ENCODE assay signal across 9 cellular contexts in the genomic region with DNA sequence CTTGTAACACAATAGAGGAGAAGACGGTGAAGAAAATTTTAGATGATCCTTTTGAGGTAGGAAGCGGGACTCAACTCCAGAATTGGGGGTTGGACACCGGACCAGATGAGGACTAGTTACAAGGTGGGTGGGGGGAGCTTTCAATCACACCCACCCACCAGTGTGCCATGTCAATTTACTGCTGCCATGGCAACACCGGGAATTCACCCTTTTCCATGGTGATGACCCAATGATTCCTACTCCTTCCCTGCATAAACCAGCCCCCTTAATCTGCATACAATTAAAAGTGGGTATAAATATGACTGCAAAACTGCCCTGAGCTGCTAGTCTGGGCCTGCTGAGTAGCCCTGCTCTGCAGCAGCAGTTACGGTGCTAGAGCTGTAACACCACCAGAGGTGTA. TPM values are rescaled to one million over a fixed set of nuclear protein-coding genes. Genes with fewer than 3 reads are reported as not detected.
"Had no signal": no experiment of that assay in that cellular context is flagged by ENCODE, and none has a peak within 500 bp of the region (broad histone marks: within the 10 kb centered on the region; RNA-seq: fewer than 3 reads in every experiment).

No MANE protein-coding gene starts in this region.

- H3K4me2 ChIP-seq: GM23338, KMS-11 had no signal

- H3K9me3 Mint-ChIP-seq: GM23338, H9 had no signal

- H3K4me3 Mint-ChIP-seq: GM23338, H9 had no signal

- H3K27ac Mint-ChIP-seq: GM23338, H9 had no signal

- FAIRE-seq: H1, HepG2 had no signal

- H3K9ac ChIP-seq: KMS-11 had no signal

- ATAC-seq: GM23338, HepG2 had no signal

- H3K27ac ChIP-seq: HL-60, KMS-11 had no signal

- H2AFZ ChIP-seq: GM23338 had no signal

- DNase-seq: H9, HCEC 1CT, KBM-7 had no signal

- H3K4me3 ChIP-seq: GM23338 had no signal

RNA-seq across cellular contexts. Expression of gene RAD21L1, which starts 14.7 kb away (rescaled TPM):
- total RNA-seq: H9, HepG2 had no signal
- polyA plus RNA-seq: HepG2 had no signal

RNA-seq across cellular contexts. Expression of gene SNPH, which starts 25.5 kb away (rescaled TPM):
- polyA plus RNA-seq: HepG2 had no signal

RNA-seq across cellular contexts. Expression of gene C20orf202, which starts 37.3 kb away (rescaled TPM):
- total RNA-seq: GM23338, H1, HT1080 had no signal
- polyA plus RNA-seq: GM23338 had no signal
